Comparison of ENCODE assay signal across 2 cellular contexts in the genomic region with DNA sequence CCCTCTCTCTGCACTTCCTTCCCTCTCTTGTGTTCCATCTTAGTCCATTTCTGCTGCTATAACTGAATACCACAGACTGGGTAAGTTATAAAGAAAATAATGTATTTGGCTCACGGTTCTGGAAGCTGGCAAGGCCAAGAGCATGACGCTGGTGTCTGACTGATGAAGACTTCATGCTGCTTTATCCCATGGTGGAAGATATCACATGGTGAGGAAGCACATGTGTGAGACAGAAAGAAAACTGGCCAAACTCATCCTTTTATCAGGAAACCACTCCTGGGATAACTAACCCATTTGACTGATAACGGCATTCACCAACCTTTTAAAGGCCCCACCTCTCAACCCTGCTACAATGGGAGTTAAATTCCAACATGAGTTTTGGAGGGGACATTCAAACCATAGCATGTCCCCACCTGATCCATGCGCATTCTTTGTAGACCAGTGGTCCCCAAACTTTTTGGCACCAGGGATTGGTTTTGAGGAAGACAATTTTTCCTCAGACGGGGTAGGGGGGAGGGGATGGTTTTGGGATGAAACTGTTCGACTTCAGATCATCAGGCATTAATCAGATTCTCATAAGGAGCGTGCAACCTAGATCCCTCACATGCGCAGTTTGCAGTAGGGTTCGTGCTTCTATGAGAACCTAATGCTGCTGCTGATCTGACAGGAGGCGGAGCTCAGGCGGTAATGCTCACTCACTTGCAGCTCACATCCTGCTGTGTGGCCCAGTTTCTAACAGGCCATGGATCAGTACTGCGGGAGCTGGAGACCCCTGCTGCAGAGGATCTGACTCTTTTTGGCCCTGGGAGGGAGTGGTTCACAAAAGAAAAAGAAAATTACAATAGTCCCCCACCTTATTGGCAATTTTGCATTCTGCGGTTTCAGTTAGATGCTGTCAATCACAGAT.
TF ChIP-seq lines count a peak whose summit lies in the region.

No MANE protein-coding gene starts in this region.

TF ChIP-seq in IMR-90, 13 proteins besides CTCF, POLR2A, EP300 and RAD21:
- TF ChIP-seq MAFK (IDR thresholded peaks at IDR 0.05; ENCODE audit: low read depth, low read length) (no peak), NFE2L2 (IDR thresholded peaks at IDR 0.05; ENCODE audit: low read depth, low read length) (no peak)
- TF ChIP-seq, protein P1, sequence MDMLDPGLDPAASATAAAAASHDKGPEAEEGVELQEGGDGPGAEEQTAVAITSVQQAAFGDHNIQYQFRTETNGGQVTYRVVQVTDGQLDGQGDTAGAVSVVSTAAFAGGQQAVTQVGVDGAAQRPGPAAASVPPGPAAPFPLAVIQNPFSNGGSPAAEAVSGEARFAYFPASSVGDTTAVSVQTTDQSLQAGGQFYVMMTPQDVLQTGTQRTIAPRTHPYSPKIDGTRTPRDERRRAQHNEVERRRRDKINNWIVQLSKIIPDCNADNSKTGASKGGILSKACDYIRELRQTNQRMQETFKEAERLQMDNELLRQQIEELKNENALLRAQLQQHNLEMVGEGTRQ (IDR thresholded peaks at IDR 0.05; ENCODE audit: low read depth, low read length): no peak
TF ChIP-seq in IMR-90: peak in this region for 0.

TF ChIP-seq in endothelial cell of umbilical vein, 7 proteins besides CTCF, POLR2A, EP300 and RAD21:
- no peak for TF ChIP-seq EZH2 (IDR thresholded peaks at IDR 0.05; ENCODE audit: borderline replicate concordance, low read depth, low read length, severe bottlenecking)
- TF ChIP-seq JUN (IDR thresholded peaks at IDR 0.05; ENCODE audit: borderline replicate concordance, insufficient read depth, insufficient read length, low read depth): no peak
- TF ChIP-seq, protein P2, sequence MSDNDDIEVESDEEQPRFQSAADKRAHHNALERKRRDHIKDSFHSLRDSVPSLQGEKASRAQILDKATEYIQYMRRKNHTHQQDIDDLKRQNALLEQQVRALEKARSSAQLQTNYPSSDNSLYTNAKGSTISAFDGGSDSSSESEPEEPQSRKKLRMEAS (IDR thresholded peaks at IDR 0.05; ENCODE audit: insufficient read depth, insufficient read length): no peak
- TF ChIP-seq FOS (IDR thresholded peaks at IDR 0.05; ENCODE audit: borderline replicate concordance, insufficient read depth, low read length): no peak
- TF ChIP-seq MYC (IDR thresholded peaks at IDR 0.05; ENCODE audit: low read depth, low read length): no peak
- TF ChIP-seq GATA2 (IDR thresholded peaks at IDR 0.05; ENCODE audit: insufficient read depth, insufficient read length, low read depth, low read length): no peak
- TF ChIP-seq POLR2AphosphoS5 (IDR thresholded peaks at IDR 0.05; ENCODE audit: insufficient read depth, low read depth, low read length): no peak
